8 cellular contexts compared by ENCODE assay signal in the genomic region with DNA sequence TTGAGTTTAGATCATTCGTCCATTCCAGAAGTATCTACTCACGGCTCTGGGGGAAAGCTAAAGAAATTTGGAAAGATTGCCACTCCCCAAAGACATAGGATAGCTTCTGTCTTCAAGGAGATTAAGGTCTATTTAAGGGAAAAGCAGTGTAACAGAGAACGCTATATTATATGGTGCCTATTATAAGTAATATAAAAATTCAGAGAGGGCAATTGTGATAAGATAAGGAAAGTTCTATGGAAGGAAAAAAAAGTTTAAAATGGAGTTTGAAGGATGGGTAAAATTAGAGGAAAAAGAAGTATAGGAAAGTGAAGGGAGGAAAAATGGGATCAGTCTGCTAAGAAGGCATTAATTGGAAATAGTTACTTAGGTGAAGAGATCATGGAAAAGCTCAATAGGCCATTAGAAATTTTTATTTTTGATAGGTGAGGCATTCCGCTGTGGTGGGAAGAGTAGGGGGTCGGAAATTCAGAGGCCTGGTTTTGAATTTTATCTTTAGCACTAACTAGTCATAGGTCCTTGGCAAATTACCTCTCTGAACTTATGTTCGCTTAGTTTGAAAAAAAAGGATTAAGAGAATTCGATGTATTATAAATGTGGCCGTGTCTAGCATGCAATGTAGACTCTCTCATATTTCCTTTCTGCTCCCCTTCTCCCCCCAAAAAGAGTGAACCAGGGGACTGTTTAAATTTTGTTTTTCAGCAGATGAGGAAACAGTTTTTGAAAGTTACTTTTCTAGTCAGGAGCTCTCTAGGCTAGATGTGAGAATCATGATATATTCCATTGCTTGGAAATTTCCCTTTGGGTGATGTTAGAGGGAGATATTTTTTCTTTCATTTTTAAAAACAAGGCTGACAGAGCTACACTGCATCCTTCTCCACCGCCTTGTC. TPM values are rescaled to one million over a fixed set of nuclear protein-coding genes. Genes with fewer than 3 reads are reported as not detected.
DNase-seq lines count a peak whose midpoint lies in the region; ATAC-seq and TF ChIP-seq lines count a peak whose summit lies in the region.

No MANE protein-coding gene starts in this region.

- ATAC-seq in GM21528 (IDR thresholded peaks at IDR 0.05; ENCODE audit: low FRiP score, unreplicated experiment), result peak; percentile 1
- ATAC-seq in gastrocnemius medialis, result no peak
- no peak for ATAC-seq in GM18502 (IDR thresholded peaks at IDR 0.05; ENCODE audit: poor library complexity, unreplicated experiment)
- no peak for ATAC-seq in GM18868 (IDR thresholded peaks at IDR 0.05; ENCODE audit: unreplicated experiment)

- H3K79me2 ChIP-seq in SU-DHL-6 (ENCODE audit: insufficient read depth, low read length), result peaks cover 40% of the 10 kb centered on the region

- peaks cover 15% of the 10 kb centered on the region; the same call in 1 of the 2 replicates for H4K20me1 ChIP-seq in SU-DHL-6 (ENCODE audit: low read depth, low read length)

- TF ChIP-seq CTCF in SU-DHL-6 (IDR thresholded peaks at IDR 0.05; ENCODE audit: insufficient read depth, low read length, poor library complexity, severe bottlenecking), result no peak
- TF ChIP-seq CTCF in fibroblast of pulmonary artery (IDR thresholded peaks at IDR 0.05; ENCODE audit: low read length, missing control alignments), result no peak
- TF ChIP-seq CTCF in gastrocnemius medialis (IDR thresholded peaks at IDR 0.05 in 4 of 5, conservative IDR thresholded peaks at IDR 0.05 in 1 of 5), result no peak

- no peaks in the 10 kb centered on the region for H3K9me2 ChIP-seq in SU-DHL-6 (replicated peaks; ENCODE audit: insufficient read depth, low read length)

- peak overlapping the region; percentile 93 for H2AFZ ChIP-seq in SU-DHL-6 (ENCODE audit: low read depth, low read length, severe bottlenecking)

- H3K27me3 ChIP-seq in SU-DHL-6 (ENCODE audit: low read length) (no peaks in the 10 kb centered on the region), gastrocnemius medialis (no peaks in the 10 kb centered on the region)

- peaks cover 30 to 32% of the 10 kb centered on the region in 2 donors for H3K4me1 ChIP-seq in gastrocnemius medialis

- H3F3A ChIP-seq in SU-DHL-6 (ENCODE audit: insufficient read depth), result no peaks in the 10 kb centered on the region

- intact Hi-C loops in gastrocnemius medialis (cut with DNase I; ENCODE audit: low total_unique reads), result no loop called here

- H3K27ac ChIP-seq in SU-DHL-6 (ENCODE audit: low read depth, low read length) (peak overlapping the region; percentile 36; the same call in 1 of the 2 replicates), gastrocnemius medialis (peak overlapping the region; percentile 80 to 97 (median 94))

- peak overlapping the region; percentile 61 for H3K9ac ChIP-seq in SU-DHL-6 (ENCODE audit: low read length)

- DNase-seq in fibroblast of pulmonary artery (ENCODE audit: low read depth) (no peak), gastrocnemius medialis (no peak), CD1c-positive myeloid dendritic cell (ENCODE audit: extremely low spot score) (no peak), RKO (ENCODE audit: low spot score) (no peak)

- no peaks in the 10 kb centered on the region for H3K9me3 ChIP-seq in SU-DHL-6 (ENCODE audit: insufficient read depth, low read length)
- H3K9me3 ChIP-seq in gastrocnemius medialis, result no peaks in the 10 kb centered on the region

- H3K4me2 ChIP-seq in SU-DHL-6 (ENCODE audit: low read depth, low read length, poor library complexity, severe bottlenecking), result peak overlapping the region; percentile 89

- H3K4me3 ChIP-seq in SU-DHL-6 (ENCODE audit: insufficient read depth, low read length, poor library complexity, severe bottlenecking) (peak overlapping the region; percentile 49), fibroblast of pulmonary artery (replicated peaks; ENCODE audit: low read depth, low read length) (peak overlapping the region; percentile 89), gastrocnemius medialis (peak overlapping the region; percentile 50 to 95 (median 66))

- TF ChIP-seq POLR2A in gastrocnemius medialis (IDR thresholded peaks at IDR 0.05), result no peak

- in situ Hi-C loops in gastrocnemius medialis (cut with MboI; ENCODE audit: low sequenced_read_pairs in 4 of 4), result no loop called here

- H3K36me3 ChIP-seq in SU-DHL-6 (ENCODE audit: low read length) (peaks cover 4% of the 10 kb centered on the region; the same call in 1 of the 2 replicates), gastrocnemius medialis (no peaks in the 10 kb centered on the region)

RNA-seq across cellular contexts. Expression of a gene that starts 0.9 kb away (rescaled TPM):
- total RNA-seq in gastrocnemius medialis, result 10 to 100 TPM; 26.5 to 65.9 (median 49.4) TPM

RNA-seq across cellular contexts. Expression of a gene that starts 19.2 kb away (rescaled TPM):
- under 1 TPM in 1 of 4 donors, not detected in 3; 0.97 TPM for total RNA-seq in gastrocnemius medialis
